ENCODE assay signal across 2 cellular contexts in the genomic region with DNA sequence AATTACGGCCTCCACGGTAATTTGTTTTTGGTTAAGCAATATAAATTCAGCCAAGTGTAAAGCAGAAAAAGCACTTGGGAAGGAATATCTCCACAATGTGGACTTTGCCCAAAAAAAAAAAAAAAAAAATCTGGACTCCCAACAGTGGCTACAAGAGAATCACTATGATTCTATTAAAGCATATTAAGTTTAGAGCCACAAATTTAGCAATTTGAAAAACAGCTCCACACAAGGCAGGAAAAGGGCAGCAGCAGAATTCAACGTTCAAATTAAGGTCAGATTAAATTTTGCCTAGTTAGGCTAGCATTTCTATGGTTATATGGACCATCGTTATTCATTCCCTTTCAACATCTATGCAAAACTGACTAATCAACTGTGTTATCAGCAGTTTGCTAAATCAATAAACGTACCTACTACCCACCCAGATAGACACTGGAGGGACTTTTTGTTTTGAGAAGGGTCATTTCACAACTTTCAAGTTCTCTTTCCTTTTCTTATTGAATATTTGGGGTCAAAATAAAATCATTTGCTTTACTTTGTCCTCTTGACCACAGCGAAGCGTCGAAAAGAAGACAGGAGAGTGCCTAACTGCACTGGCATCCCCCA.
TF ChIP-seq lines count a peak whose summit lies in the region.

No MANE protein-coding gene starts in this region.

TF ChIP-seq in HCT116, 20 proteins besides CTCF, POLR2A, EP300 and RAD21 (continued from another document):
- TF ChIP-seq EZH2phosphoT487 (IDR thresholded peaks at IDR 0.05; ENCODE audit: borderline replicate concordance) (no peak), YY1 (IDR thresholded peaks at IDR 0.05; ENCODE audit: extremely low read depth, insufficient replicate concordance, low read depth, low read length) (no peak), ZBTB33 (IDR thresholded peaks at IDR 0.05; ENCODE audit: extremely low read depth, insufficient replicate concordance, low read length) (no peak), ZFX (IDR thresholded peaks at IDR 0.05) (no peak)
TF ChIP-seq in HCT116: peak in this region for 0.

TF ChIP-seq in WTC11, 78 proteins besides CTCF, POLR2A, EP300 and RAD21 (continued from another document):
- TF ChIP-seq PREB (CRISPR knock-in tag; IDR thresholded peaks at IDR 0.05; ENCODE audit: borderline replicate concordance) (no peak), RORB (CRISPR knock-in tag; IDR thresholded peaks at IDR 0.05) (no peak), NR2C2 (CRISPR knock-in tag; IDR thresholded peaks at IDR 0.05) (no peak), KAT7 (CRISPR knock-in tag; IDR thresholded peaks at IDR 0.05; ENCODE audit: borderline replicate concordance) (no peak), FOXP1 (CRISPR knock-in tag; IDR thresholded peaks at IDR 0.05; ENCODE audit: borderline replicate concordance) (no peak), TEAD4 (CRISPR knock-in tag; IDR thresholded peaks at IDR 0.05) (no peak)
- TF ChIP-seq, protein P1, sequence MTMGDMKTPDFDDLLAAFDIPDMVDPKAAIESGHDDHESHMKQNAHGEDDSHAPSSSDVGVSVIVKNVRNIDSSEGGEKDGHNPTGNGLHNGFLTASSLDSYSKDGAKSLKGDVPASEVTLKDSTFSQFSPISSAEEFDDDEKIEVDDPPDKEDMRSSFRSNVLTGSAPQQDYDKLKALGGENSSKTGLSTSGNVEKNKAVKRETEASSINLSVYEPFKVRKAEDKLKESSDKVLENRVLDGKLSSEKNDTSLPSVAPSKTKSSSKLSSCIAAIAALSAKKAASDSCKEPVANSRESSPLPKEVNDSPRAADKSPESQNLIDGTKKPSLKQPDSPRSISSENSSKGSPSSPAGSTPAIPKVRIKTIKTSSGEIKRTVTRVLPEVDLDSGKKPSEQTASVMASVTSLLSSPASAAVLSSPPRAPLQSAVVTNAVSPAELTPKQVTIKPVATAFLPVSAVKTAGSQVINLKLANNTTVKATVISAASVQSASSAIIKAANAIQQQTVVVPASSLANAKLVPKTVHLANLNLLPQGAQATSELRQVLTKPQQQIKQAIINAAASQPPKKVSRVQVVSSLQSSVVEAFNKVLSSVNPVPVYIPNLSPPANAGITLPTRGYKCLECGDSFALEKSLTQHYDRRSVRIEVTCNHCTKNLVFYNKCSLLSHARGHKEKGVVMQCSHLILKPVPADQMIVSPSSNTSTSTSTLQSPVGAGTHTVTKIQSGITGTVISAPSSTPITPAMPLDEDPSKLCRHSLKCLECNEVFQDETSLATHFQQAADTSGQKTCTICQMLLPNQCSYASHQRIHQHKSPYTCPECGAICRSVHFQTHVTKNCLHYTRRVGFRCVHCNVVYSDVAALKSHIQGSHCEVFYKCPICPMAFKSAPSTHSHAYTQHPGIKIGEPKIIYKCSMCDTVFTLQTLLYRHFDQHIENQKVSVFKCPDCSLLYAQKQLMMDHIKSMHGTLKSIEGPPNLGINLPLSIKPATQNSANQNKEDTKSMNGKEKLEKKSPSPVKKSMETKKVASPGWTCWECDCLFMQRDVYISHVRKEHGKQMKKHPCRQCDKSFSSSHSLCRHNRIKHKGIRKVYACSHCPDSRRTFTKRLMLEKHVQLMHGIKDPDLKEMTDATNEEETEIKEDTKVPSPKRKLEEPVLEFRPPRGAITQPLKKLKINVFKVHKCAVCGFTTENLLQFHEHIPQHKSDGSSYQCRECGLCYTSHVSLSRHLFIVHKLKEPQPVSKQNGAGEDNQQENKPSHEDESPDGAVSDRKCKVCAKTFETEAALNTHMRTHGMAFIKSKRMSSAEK (CRISPR knock-in tag; IDR thresholded peaks at IDR 0.05; ENCODE audit: borderline replicate concordance) = no peak
- TF ChIP-seq, protein P2, sequence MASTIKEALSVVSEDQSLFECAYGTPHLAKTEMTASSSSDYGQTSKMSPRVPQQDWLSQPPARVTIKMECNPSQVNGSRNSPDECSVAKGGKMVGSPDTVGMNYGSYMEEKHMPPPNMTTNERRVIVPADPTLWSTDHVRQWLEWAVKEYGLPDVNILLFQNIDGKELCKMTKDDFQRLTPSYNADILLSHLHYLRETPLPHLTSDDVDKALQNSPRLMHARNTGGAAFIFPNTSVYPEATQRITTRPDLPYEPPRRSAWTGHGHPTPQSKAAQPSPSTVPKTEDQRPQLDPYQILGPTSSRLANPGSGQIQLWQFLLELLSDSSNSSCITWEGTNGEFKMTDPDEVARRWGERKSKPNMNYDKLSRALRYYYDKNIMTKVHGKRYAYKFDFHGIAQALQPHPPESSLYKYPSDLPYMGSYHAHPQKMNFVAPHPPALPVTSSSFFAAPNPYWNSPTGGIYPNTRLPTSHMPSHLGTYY (CRISPR knock-in tag; IDR thresholded peaks at IDR 0.05) = no peak
